8 cellular contexts compared by ENCODE assay signal in the genomic region with DNA sequence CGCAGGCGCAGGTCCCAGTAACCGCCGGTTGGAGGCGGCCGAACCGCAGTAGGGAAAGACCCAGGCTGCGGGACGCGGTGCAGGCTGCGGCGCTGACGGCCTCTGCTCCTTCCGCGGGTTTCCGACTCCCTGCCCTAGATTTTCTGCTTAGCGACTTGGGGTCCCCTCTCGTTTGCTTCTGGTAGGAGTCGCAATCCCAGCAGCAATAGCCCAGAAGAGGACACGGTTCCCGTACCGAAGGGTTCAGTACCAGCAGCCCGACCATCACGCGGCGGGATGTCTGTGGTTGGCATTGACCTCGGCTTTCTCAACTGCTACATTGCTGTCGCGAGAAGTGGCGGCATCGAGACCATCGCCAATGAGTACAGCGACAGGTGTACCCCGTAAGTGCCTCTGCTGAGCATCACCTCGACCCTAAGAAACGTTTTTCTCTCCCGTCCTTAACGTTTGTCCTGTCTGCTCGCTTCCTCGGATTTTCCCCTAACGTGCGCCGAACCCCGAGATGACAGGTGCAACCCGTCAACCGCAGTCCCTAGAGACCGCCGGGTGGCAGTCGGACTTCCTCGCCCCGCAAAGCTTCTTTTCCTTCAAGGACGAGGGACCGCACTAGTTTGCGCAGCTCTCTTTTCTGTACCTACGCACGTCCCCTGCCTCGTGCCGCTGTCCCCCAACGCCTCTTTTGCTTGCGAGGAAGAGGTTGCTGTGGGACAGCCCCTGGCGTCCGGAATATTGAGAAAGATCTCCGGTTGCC. TPM values are rescaled to one million over a fixed set of nuclear protein-coding genes. Genes with fewer than 3 reads are reported as not detected.
DNase-seq lines count a peak whose midpoint lies in the region; ATAC-seq, FAIRE-seq and TF ChIP-seq lines count a peak whose summit lies in the region.

A gene (plus strand): TSS at position 48 of the 751 bp plus-strand sequence. CDS start 229 bp downstream, at position 277.

- no peak for FAIRE-seq in urothelium cell line (lab: Jason Lieb, UNC)

- H3K4me3 ChIP-seq in right atrium auricular region (peak within 1 kb of the TSS; percentile 61 to 75), psoas muscle (peak within 1 kb of the TSS; percentile 85)

- in situ Hi-C loops in KBM-7 (cut with MboI; ENCODE audit: low pct_unique_long_range_greater_than_20kb, low sequenced_read_pairs) (no loop called here), SK-MEL-5 (cut with HindIII; ENCODE audit: low pct_unique_long_range_greater_than_20kb, low sequenced_read_pairs) (no loop called here)

- peak; percentile 41 for ATAC-seq in GM21825 (IDR thresholded peaks at IDR 0.05; ENCODE audit: unreplicated experiment)
- peak; percentile 64 to 98 (median 85) for ATAC-seq in psoas muscle

- TF ChIP-seq CTCF in GM10248 (IDR thresholded peaks at IDR 0.05; ENCODE audit: control extremely low read depth, extremely low read depth, low read depth, missing control alignments) = peak; percentile 26
- TF ChIP-seq CTCF in right atrium auricular region (IDR thresholded peaks at IDR 0.05) = peak in 1 of 2 donors; percentile 57
- peak; percentile 21 for TF ChIP-seq CTCF in psoas muscle (IDR thresholded peaks at IDR 0.05)

- CTCF ChIA-PET in GM10248 (lab: Yijun Ruan, JAX) = interaction anchor here (0.8 to 2.2 kb wide), 5 partner anchors 17 to 183 kb away, joined by 3 to 6 read pairs (median 5); no protein-coding TSS in a partner anchor

- peaks cover 0 to 21% of the 10 kb centered on the region in 2 donors for H3K4me1 ChIP-seq in right atrium auricular region
- H3K4me1 ChIP-seq in psoas muscle = no peaks in the 10 kb centered on the region

- H3K27me3 ChIP-seq in right atrium auricular region (no peaks in the 10 kb centered on the region), psoas muscle (ENCODE audit: insufficient read depth in 3 of 3, low read length in 2 of 3) (no peaks in the 10 kb centered on the region)

- H3K27ac ChIP-seq in right atrium auricular region (peak within 1 kb of the TSS; percentile 74 to 86), psoas muscle (peak within 1 kb of the TSS; percentile 72)

- H3K36me3 ChIP-seq in right atrium auricular region (no peaks in the 10 kb centered on the region), psoas muscle (ENCODE audit: insufficient read depth in 1 of 2, low read depth in 1 of 2) (no peaks in the 10 kb centered on the region)

- WGBS in psoas muscle, 3 donors = 0% methylated on average over 63 of the region's 63 CpGs

- POLR2A ChIA-PET in GM10248 (lab: Yijun Ruan, JAX) = interaction anchor here (0.6 to 1.4 kb wide), 6 partner anchors 8 to 1313 kb away, joined by 4 to 11 read pairs (median 4); a partner anchor contains a TSS

- intact Hi-C loops in psoas muscle (cut with DNase I) = loop anchor here (5.0 to 10.0 kb wide), 3 partner anchors 92 to 280 kb away; a partner anchor contains a TSS

- DNase-seq in GM10248 (ENCODE audit: extremely low spot score) (peak; percentile 62), KBM-7 (peak; percentile 87), SK-MEL-5 (ENCODE audit: low read depth, low spot score) (peak; percentile 58), amniotic stem cell (lab: John Stamatoyannopoulos, UW) (peak; percentile 73), right atrium auricular region (ENCODE audit: low spot score) (peak; percentile 67), psoas muscle (peak; percentile 67 to 91), urothelium cell line (ENCODE audit: low spot score) (no peak)

- H3K9me3 ChIP-seq in right atrium auricular region (no peaks in the 10 kb centered on the region), psoas muscle (no peaks in the 10 kb centered on the region)

RNA-seq across cellular contexts. Expression of the gene that starts here (rescaled TPM):
- 5.5 and 6.1 TPM in 2 replicates for total RNA-seq in SK-MEL-5 (2014; rRNA removed; shearing (Covaris generic))
- 4.4 and 6.4 TPM in 2 replicates for polyA plus RNA-seq in SK-MEL-5 (2015; cell fraction: cytosol; rRNA removed)
- polyA plus RNA-seq in SK-MEL-5 (2015; cell fraction: nucleus; rRNA removed) = 4.3 and 4.8 TPM in 2 replicates
- total RNA-seq in right atrium auricular region = 1 to 10 TPM; 4.9 to 5.4 TPM
- total RNA-seq in psoas muscle = 1 to 10 TPM; 1.6 to 8.2 (median 5.0) TPM
- polyA plus RNA-seq in psoas muscle = 1 to 10 TPM in 1 of 3 donors, under 1 TPM in 2; 0.36 to 4.1 (median 0.86) TPM
